ENCODE assay signal across 2 cellular contexts in genomic region chr17:2175294-2175628, GRCh38.
A peak's percentile ranks its signal among the peaks of the same experiment; 100 is the strongest.
TF ChIP-seq lines count a peak whose summit lies in the region.

No MANE protein-coding gene starts in this region.

TF ChIP-seq in HEK293, 187 proteins besides CTCF, POLR2A, EP300 and RAD21 (continued from another document):
- TF ChIP-seq ZFHX2 (tag by site-specific recombination; conservative IDR thresholded peaks at IDR 0.05) (peak; percentile 69), KLF16 (tag by site-specific recombination; IDR thresholded peaks at IDR 0.05) (no peak), ZNF791 (tag by site-specific recombination; IDR thresholded peaks at IDR 0.05) (no peak), GLI2 (tag by site-specific recombination; IDR thresholded peaks at IDR 0.05; ENCODE audit: borderline replicate concordance, low read depth) (no peak), ZBTB6 (tag by site-specific recombination; IDR thresholded peaks at IDR 0.05) (no peak), HOXD13 (CRISPR knock-in tag; IDR thresholded peaks at IDR 0.05; ENCODE audit: borderline replicate concordance) (no peak), ZNF292 (tag by site-specific recombination; IDR thresholded peaks at IDR 0.05; ENCODE audit: borderline replicate concordance, low read depth) (no peak)

TF ChIP-seq in HepG2, 621 proteins besides CTCF, POLR2A, EP300 and RAD21 (continued from another document):
- TF ChIP-seq ZNF280B (CRISPR knock-in tag; IDR thresholded peaks at IDR 0.05; ENCODE audit: borderline replicate concordance) (no peak), ZNF761 (CRISPR knock-in tag; conservative IDR thresholded peaks at IDR 0.05) (no peak), SIX1 (CRISPR knock-in tag; IDR thresholded peaks at IDR 0.05; ENCODE audit: borderline replicate concordance) (no peak), ZNF687 (CRISPR knock-in tag; IDR thresholded peaks at IDR 0.05) (peak; percentile 58; the same call in 1 of the 2 replicates), ZNF225 (CRISPR knock-in tag; IDR thresholded peaks at IDR 0.05) (no peak), ZNF556 (CRISPR knock-in tag; IDR thresholded peaks at IDR 0.05; ENCODE audit: borderline replicate concordance) (0 out of 2 replicates have a peak, but pooled peaks have one; percentile 5), NR2F6 (IDR thresholded peaks at IDR 0.05) (0 out of 2 replicates have a peak, but pooled peaks have one; percentile 9), NR2F6 (CRISPR knock-in tag; IDR thresholded peaks at IDR 0.05) (no peak), RFXANK (CRISPR knock-in tag; IDR thresholded peaks at IDR 0.05) (no peak)
